ENCODE assay signal across 25 cellular contexts in genomic region chr1:65817891-65818290, GRCh38.
"Had no signal": no experiment of that assay in that cellular context is flagged by ENCODE, and none has a peak within 500 bp of the region (broad histone marks: within the 10 kb centered on the region; RNA-seq: fewer than 3 reads in every experiment).

No MANE protein-coding gene starts in this region.

- H3K27ac ChIP-seq: adrenal gland, body of pancreas, SJCRH30, SK-N-MC had no signal

- H3K4me3 ChIP-seq: adrenal gland, body of pancreas, MG63, SJCRH30, SK-N-MC had no signal

- DNase-seq: activated CD4-positive, alpha-beta T cell treated with anti-CD3 and anti-CD28 coated beads for 36 hours; activated CD4-positive, alpha-beta T cell treated with anti-CD3 and anti-CD28 coated beads, Interleukin-2, amount 10 ng/mL, durations not matched to agents 7 days and 5 days; activated CD4-positive, alpha-beta T cell treated with anti-CD3 and anti-CD28 coated beads, Interleukin-2, amount 50 U/mL, for 48 hours; activated CD8-positive, alpha-beta T cell treated with anti-CD3 and anti-CD28 coated beads, Interleukin-2, amount 10 ng/mL, durations not matched to agents 7 days and 5 days; activated gamma-delta T cell; activated naive CD4-positive, alpha-beta T cell treated with anti-CD3 and anti-CD28 coated beads for 36 hours; activated T-cell treated with anti-CD3 and anti-CD28 coated beads, Interleukin-2, amount 50 U/mL, for 24 hours; adrenal gland; body of pancreas; central memory CD4-positive, alpha-beta T cell; Kasumi-1; KG1; MG63; NCI-H1048; NCI-H1694; NCI-H1930; NCI-H2081 treated with DMSO at 0.1 percent for 48 hours; NCI-H2171; NCI-H510A treated with DMSO at 0.1 percent for 48 hours; NCI-H526 treated with DMSO at 0.1 percent for 48 hours; NCI-H774; SHP77; SJCRH30; T1000 had no signal

- H3K9me3 ChIP-seq: adrenal gland, MG63, SJCRH30 had no signal

- H3K36me3 ChIP-seq: adrenal gland, MG63, SJCRH30 had no signal

- H3K27me3 ChIP-seq: adrenal gland, body of pancreas, MG63, SJCRH30 had no signal
